1 cellular context compared by ENCODE assay signal in the genomic region with DNA sequence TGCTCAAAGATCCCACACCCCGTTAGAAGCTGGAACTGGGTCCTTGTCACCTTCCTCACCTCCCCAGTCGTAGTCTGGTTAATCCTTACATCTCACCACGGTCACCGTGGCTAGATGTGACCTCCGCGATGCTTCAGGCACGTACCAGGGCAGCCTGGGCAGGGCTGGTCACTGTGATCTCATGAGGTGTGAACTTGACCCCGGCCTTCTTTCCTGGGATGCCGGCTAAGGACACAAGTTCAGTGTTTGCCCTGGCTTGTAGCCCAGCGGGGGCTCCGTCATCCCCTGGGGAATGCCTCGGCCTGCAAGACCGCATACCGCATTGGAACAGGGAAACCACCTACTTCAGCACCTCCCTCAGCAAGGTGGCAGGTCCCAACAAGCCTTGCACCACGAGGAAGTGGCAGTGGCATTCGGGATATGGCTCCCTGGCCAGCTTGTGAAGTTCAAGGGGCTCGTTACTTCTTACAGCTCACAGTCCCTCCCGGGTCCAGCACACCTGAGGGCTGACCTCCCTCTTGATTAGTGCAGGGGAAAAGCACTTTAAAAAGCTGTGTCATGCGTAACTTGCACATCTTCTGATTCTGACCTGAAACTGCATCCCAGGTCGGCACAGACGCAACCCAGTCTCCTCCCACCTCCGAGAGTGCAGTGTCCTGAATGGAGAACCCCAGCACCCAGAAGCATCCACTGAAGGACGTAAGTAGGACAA.
TF ChIP-seq lines count a peak whose summit lies in the region.

No MANE protein-coding gene starts in this region.

TF ChIP-seq in HepG2, 621 proteins besides CTCF, POLR2A, EP300 and RAD21 (continued from another document and continues in another):
- no peak for TF ChIP-seq ZNF546 (CRISPR knock-in tag; conservative IDR thresholded peaks at IDR 0.05)
- 0 out of 2 replicates have a peak, but pooled peaks have one; percentile 33 for TF ChIP-seq RCOR2 (CRISPR knock-in tag; IDR thresholded peaks at IDR 0.05)
- peak; percentile 87 for TF ChIP-seq TBX3 (IDR thresholded peaks at IDR 0.05; ENCODE audit: borderline replicate concordance)
- TF ChIP-seq KLF11 (CRISPR knock-in tag; IDR thresholded peaks at IDR 0.05): no peak
- TF ChIP-seq ZNF775 (CRISPR knock-in tag; IDR thresholded peaks at IDR 0.05; ENCODE audit: borderline replicate concordance): no peak
- TF ChIP-seq CENPX (CRISPR knock-in tag; IDR thresholded peaks at IDR 0.05): no peak
- TF ChIP-seq ELF3 (CRISPR knock-in tag; IDR thresholded peaks at IDR 0.05): peak; percentile 73; the same call in 1 of the 2 replicates
- TF ChIP-seq, protein P1, sequence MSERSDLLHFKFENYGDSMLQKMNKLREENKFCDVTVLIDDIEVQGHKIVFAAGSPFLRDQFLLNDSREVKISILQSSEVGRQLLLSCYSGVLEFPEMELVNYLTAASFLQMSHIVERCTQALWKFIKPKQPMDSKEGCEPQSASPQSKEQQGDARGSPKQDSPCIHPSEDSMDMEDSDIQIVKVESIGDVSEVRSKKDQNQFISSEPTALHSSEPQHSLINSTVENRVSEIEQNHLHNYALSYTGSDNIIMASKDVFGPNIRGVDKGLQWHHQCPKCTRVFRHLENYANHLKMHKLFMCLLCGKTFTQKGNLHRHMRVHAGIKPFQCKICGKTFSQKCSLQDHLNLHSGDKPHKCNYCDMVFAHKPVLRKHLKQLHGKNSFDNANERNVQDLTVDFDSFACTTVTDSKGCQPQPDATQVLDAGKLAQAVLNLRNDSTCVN (CRISPR knock-in tag; IDR thresholded peaks at IDR 0.05; ENCODE audit: borderline replicate concordance): no peak; the same call in 1 of the 2 replicates
- TF ChIP-seq ZSCAN21 (CRISPR knock-in tag; IDR thresholded peaks at IDR 0.05; ENCODE audit: borderline replicate concordance): peak; percentile 59; the same call in 1 of the 2 replicates
- no peak for TF ChIP-seq JARID2 (CRISPR knock-in tag; IDR thresholded peaks at IDR 0.05; ENCODE audit: insufficient replicate concordance)
- no peak for TF ChIP-seq NCOA5 (CRISPR knock-in tag; IDR thresholded peaks at IDR 0.05)
- TF ChIP-seq, protein P2, sequence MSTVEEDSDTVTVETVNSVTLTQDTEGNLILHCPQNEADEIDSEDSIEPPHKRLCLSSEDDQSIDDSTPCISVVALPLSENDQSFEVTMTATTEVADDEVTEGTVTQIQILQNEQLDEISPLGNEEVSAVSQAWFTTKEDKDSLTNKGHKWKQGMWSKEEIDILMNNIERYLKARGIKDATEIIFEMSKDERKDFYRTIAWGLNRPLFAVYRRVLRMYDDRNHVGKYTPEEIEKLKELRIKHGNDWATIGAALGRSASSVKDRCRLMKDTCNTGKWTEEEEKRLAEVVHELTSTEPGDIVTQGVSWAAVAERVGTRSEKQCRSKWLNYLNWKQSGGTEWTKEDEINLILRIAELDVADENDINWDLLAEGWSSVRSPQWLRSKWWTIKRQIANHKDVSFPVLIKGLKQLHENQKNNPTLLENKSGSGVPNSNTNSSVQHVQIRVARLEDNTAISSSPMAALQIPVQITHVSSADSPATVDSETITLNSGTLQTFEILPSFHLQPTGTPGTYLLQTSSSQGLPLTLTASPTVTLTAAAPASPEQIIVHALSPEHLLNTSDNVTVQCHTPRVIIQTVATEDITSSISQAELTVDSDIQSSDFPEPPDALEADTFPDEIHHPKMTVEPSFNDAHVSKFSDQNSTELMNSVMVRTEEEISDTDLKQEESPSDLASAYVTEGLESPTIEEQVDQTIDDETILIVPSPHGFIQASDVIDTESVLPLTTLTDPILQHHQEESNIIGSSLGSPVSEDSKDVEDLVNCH (CRISPR knock-in tag; IDR thresholded peaks at IDR 0.05): no peak
- TF ChIP-seq ZNF703 (CRISPR knock-in tag; IDR thresholded peaks at IDR 0.05; ENCODE audit: borderline replicate concordance): no peak
- TF ChIP-seq CC2D1A (CRISPR knock-in tag; IDR thresholded peaks at IDR 0.05): no peak
- TF ChIP-seq SNRNP70 (IDR thresholded peaks at IDR 0.05; ENCODE audit: low read depth, low read length): no peak
- TF ChIP-seq, protein P3, sequence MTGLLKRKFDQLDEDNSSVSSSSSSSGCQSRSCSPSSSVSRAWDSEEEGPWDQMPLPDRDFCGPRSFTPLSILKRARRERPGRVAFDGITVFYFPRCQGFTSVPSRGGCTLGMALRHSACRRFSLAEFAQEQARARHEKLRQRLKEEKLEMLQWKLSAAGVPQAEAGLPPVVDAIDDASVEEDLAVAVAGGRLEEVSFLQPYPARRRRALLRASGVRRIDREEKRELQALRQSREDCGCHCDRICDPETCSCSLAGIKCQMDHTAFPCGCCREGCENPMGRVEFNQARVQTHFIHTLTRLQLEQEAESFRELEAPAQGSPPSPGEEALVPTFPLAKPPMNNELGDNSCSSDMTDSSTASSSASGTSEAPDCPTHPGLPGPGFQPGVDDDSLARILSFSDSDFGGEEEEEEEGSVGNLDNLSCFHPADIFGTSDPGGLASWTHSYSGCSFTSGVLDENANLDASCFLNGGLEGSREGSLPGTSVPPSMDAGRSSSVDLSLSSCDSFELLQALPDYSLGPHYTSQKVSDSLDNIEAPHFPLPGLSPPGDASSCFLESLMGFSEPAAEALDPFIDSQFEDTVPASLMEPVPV (CRISPR knock-in tag; IDR thresholded peaks at IDR 0.05): peak; percentile 92
- TF ChIP-seq GABPA (IDR thresholded peaks at IDR 0.05; ENCODE audit: low read depth, low read length): no peak
- TF ChIP-seq GABPA (CRISPR knock-in tag; IDR thresholded peaks at IDR 0.05; ENCODE audit: low read depth): peak; percentile 75
- no peak; the same call in 1 of the 2 replicates for TF ChIP-seq KMT2B (CRISPR knock-in tag; IDR thresholded peaks at IDR 0.05)
- TF ChIP-seq, protein P4, sequence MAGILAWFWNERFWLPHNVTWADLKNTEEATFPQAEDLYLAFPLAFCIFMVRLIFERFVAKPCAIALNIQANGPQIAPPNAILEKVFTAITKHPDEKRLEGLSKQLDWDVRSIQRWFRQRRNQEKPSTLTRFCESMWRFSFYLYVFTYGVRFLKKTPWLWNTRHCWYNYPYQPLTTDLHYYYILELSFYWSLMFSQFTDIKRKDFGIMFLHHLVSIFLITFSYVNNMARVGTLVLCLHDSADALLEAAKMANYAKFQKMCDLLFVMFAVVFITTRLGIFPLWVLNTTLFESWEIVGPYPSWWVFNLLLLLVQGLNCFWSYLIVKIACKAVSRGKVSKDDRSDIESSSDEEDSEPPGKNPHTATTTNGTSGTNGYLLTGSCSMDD (CRISPR knock-in tag; IDR thresholded peaks at IDR 0.05): no peak
- TF ChIP-seq, protein P5, sequence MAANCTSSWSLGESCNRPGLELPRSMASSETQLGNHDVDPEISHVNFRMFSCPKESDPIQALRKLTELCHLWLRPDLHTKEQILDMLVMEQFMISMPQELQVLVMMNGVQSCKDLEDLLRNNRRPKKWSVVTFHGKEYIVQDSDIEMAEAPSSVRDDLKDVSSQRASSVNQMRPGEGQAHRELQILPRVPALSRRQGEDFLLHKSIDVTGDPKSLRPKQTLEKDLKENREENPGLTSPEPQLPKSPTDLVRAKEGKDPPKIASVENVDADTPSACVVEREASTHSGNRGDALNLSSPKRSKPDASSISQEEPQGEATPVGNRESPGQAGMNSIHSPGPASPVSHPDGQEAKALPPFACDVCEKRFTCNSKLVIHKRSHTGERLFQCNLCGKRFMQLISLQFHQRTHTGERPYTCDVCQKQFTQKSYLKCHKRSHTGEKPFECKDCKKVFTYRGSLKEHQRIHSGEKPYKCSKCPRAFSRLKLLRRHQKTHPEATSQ (CRISPR knock-in tag; IDR thresholded peaks at IDR 0.05; ENCODE audit: borderline replicate concordance): peak; percentile 79; the same call in 1 of the 2 replicates
- peak; percentile 78 for TF ChIP-seq FOXA3 (CRISPR knock-in tag; IDR thresholded peaks at IDR 0.05)
- TF ChIP-seq RBM22 (optimal IDR thresholded peaks at IDR 0.05; ENCODE audit: low read length): peak; percentile 95
- TF ChIP-seq BRCA1 (CRISPR knock-in tag; IDR thresholded peaks at IDR 0.05): peak; percentile 69; the same call in 1 of the 2 replicates
- no peak for TF ChIP-seq ZNF761 (CRISPR knock-in tag; conservative IDR thresholded peaks at IDR 0.05)
- TF ChIP-seq ZNF839 (CRISPR knock-in tag; IDR thresholded peaks at IDR 0.05; ENCODE audit: borderline replicate concordance): no peak; the same call in 1 of the 2 replicates
- TF ChIP-seq ZNF782 (CRISPR knock-in tag; IDR thresholded peaks at IDR 0.05; ENCODE audit: borderline replicate concordance): no peak
- no peak for TF ChIP-seq ZNF468 (CRISPR knock-in tag; IDR thresholded peaks at IDR 0.05)
- peak; percentile 30; the same call in 1 of the 2 replicates for TF ChIP-seq ZNF431 (CRISPR knock-in tag; IDR thresholded peaks at IDR 0.05; ENCODE audit: borderline replicate concordance, low read depth)
- no peak for TF ChIP-seq ZNF644 (CRISPR knock-in tag; IDR thresholded peaks at IDR 0.05; ENCODE audit: low read depth)
- TF ChIP-seq, protein P6, sequence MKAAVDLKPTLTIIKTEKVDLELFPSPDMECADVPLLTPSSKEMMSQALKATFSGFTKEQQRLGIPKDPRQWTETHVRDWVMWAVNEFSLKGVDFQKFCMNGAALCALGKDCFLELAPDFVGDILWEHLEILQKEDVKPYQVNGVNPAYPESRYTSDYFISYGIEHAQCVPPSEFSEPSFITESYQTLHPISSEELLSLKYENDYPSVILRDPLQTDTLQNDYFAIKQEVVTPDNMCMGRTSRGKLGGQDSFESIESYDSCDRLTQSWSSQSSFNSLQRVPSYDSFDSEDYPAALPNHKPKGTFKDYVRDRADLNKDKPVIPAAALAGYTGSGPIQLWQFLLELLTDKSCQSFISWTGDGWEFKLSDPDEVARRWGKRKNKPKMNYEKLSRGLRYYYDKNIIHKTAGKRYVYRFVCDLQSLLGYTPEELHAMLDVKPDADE (CRISPR knock-in tag; IDR thresholded peaks at IDR 0.05): no peak
- 0 out of 2 replicates have a peak, but pooled peaks have one; percentile 56 for TF ChIP-seq ZSCAN25 (CRISPR knock-in tag; IDR thresholded peaks at IDR 0.05)
- TF ChIP-seq XBP1 (CRISPR knock-in tag; IDR thresholded peaks at IDR 0.05): no peak
- peak; percentile 67; the same call in 1 of the 2 replicates for TF ChIP-seq MZF1 (CRISPR knock-in tag; IDR thresholded peaks at IDR 0.05; ENCODE audit: borderline replicate concordance)
- no peak for TF ChIP-seq ELF4 (CRISPR knock-in tag; IDR thresholded peaks at IDR 0.05; ENCODE audit: borderline replicate concordance)
- TF ChIP-seq MED1 (CRISPR knock-in tag; IDR thresholded peaks at IDR 0.05): peak; percentile 91
- no peak for TF ChIP-seq FOSL1 (CRISPR knock-in tag; IDR thresholded peaks at IDR 0.05; ENCODE audit: borderline replicate concordance)
- TF ChIP-seq RXRA (CRISPR knock-in tag; IDR thresholded peaks at IDR 0.05): peak; percentile 100
- TF ChIP-seq, protein P7, sequence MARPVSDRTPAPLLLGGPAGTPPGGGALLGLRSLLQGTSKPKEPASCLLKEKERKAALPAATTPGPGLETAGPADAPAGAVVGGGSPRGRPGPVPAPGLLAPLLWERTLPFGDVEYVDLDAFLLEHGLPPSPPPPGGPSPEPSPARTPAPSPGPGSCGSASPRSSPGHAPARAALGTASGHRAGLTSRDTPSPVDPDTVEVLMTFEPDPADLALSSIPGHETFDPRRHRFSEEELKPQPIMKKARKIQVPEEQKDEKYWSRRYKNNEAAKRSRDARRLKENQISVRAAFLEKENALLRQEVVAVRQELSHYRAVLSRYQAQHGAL (CRISPR knock-in tag; IDR thresholded peaks at IDR 0.05; ENCODE audit: not compliant biosample characterization): no peak
- TF ChIP-seq SAP130 (CRISPR knock-in tag; IDR thresholded peaks at IDR 0.05; ENCODE audit: low read depth): peak; percentile 96
- TF ChIP-seq ZBTB38 (CRISPR knock-in tag; IDR thresholded peaks at IDR 0.05): peak; percentile 80; the same call in 1 of the 2 replicates
- no peak for TF ChIP-seq DNMT1 (CRISPR knock-in tag; IDR thresholded peaks at IDR 0.05)
- TF ChIP-seq, protein P8, sequence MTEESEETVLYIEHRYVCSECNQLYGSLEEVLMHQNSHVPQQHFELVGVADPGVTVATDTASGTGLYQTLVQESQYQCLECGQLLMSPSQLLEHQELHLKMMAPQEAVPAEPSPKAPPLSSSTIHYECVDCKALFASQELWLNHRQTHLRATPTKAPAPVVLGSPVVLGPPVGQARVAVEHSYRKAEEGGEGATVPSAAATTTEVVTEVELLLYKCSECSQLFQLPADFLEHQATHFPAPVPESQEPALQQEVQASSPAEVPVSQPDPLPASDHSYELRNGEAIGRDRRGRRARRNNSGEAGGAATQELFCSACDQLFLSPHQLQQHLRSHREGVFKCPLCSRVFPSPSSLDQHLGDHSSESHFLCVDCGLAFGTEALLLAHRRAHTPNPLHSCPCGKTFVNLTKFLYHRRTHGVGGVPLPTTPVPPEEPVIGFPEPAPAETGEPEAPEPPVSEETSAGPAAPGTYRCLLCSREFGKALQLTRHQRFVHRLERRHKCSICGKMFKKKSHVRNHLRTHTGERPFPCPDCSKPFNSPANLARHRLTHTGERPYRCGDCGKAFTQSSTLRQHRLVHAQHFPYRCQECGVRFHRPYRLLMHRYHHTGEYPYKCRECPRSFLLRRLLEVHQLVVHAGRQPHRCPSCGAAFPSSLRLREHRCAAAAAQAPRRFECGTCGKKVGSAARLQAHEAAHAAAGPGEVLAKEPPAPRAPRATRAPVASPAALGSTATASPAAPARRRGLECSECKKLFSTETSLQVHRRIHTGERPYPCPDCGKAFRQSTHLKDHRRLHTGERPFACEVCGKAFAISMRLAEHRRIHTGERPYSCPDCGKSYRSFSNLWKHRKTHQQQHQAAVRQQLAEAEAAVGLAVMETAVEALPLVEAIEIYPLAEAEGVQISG (CRISPR knock-in tag; IDR thresholded peaks at IDR 0.05): peak; percentile 79
- TF ChIP-seq ZNF264 (CRISPR knock-in tag; IDR thresholded peaks at IDR 0.05): 0 out of 2 replicates have a peak, but pooled peaks have one; percentile 55
- peak; percentile 67; the same call in 1 of the 2 replicates for TF ChIP-seq ZNF598 (CRISPR knock-in tag; IDR thresholded peaks at IDR 0.05; ENCODE audit: borderline replicate concordance)
- peak; percentile 98 for TF ChIP-seq TBL1XR1 (IDR thresholded peaks at IDR 0.05; ENCODE audit: borderline replicate concordance, low read length, partially characterized antibody)
- TF ChIP-seq ARNT2 (CRISPR knock-in tag; IDR thresholded peaks at IDR 0.05; ENCODE audit: low read depth): peak; percentile 86; the same call in 1 of the 2 replicates
- TF ChIP-seq, protein P9, sequence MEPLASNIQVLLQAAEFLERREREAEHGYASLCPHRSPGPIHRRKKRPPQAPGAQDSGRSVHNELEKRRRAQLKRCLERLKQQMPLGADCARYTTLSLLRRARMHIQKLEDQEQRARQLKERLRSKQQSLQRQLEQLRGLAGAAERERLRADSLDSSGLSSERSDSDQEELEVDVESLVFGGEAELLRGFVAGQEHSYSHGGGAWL (CRISPR knock-in tag; IDR thresholded peaks at IDR 0.05): no peak
- peak; percentile 76 for TF ChIP-seq NCOA2 (CRISPR knock-in tag; IDR thresholded peaks at IDR 0.05)
- TF ChIP-seq STAT5B (CRISPR knock-in tag; IDR thresholded peaks at IDR 0.05): no peak
- TF ChIP-seq ZKSCAN1 (IDR thresholded peaks at IDR 0.05; ENCODE audit: low read length): peak; percentile 71; the same call in 1 of the 2 replicates
- TF ChIP-seq MAFF (IDR thresholded peaks at IDR 0.05; ENCODE audit: low read depth, low read length): no peak
- TF ChIP-seq, protein P10, sequence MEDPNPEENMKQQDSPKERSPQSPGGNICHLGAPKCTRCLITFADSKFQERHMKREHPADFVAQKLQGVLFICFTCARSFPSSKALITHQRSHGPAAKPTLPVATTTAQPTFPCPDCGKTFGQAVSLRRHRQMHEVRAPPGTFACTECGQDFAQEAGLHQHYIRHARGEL (CRISPR knock-in tag; IDR thresholded peaks at IDR 0.05): no peak
- TF ChIP-seq NFYC (CRISPR knock-in tag; IDR thresholded peaks at IDR 0.05): 0 out of 2 replicates have a peak, but pooled peaks have one; percentile 15
